ENCODE assay signal across 8 cellular contexts in genomic region chr10:102502337-102503151, GRCh38. TPM values are rescaled to one million over a fixed set of nuclear protein-coding genes. Genes with fewer than 3 reads are reported as not detected.
DNase-seq lines count a peak whose midpoint lies in the region; ATAC-seq, FAIRE-seq and TF ChIP-seq lines count a peak whose summit lies in the region.

Gene ACTR1A, minus strand, starts transcription at chr10:102502712. Its CDS starts 65 bp downstream, at chr10:102502647.

- H3K27me3 ChIP-seq in Loucy (ENCODE audit: insufficient read depth, low read length, poor library complexity, severe bottlenecking) (no peaks in the 10 kb centered on the region), RWPE2 (ENCODE audit: insufficient read depth, poor library complexity, severe bottlenecking) (no peaks in the 10 kb centered on the region)
- no peaks in the 10 kb centered on the region for H3K27me3 ChIP-seq in naive thymus-derived CD4-positive, alpha-beta T cell (ENCODE audit: control insufficient read depth in 2 of 2, insufficient read depth in 2 of 2, low read length in 2 of 2)

- H3K9me2 ChIP-seq in Loucy (replicated peaks; ENCODE audit: low read depth, low read length), result no peaks in the 10 kb centered on the region

- POLR2A ChIA-PET in naive thymus-derived CD4-positive, alpha-beta T cell (lab: Charles Lee), result interaction anchor here (0.6 to 2.2 kb wide), 14 partner anchors 9 to 914 kb away, joined by 3 to 18 read pairs (median 4); partner anchors contain the start of genes BORCS7, C10orf95, CUEDC2 and DPCD

- no peaks in the 10 kb centered on the region for H3K9me3 ChIP-seq in Loucy (ENCODE audit: insufficient read depth, low read depth, low read length)
- H3K9me3 ChIP-seq in RWPE2 (ENCODE audit: severe bottlenecking), result no peaks in the 10 kb centered on the region
- no peaks in the 10 kb centered on the region for H3K9me3 ChIP-seq in naive thymus-derived CD4-positive, alpha-beta T cell (ENCODE audit: control insufficient read depth in 2 of 3, low read length in 3 of 3)

- H3K4me3 ChIP-seq in Loucy (ENCODE audit: low read length, poor library complexity, severe bottlenecking) (peak within 1 kb of the TSS; percentile 90), RWPE2 (ENCODE audit: severe bottlenecking) (peak within 1 kb of the TSS; percentile 70), fibroblast of mammary gland (ENCODE audit: control insufficient read depth, low read depth, low read length) (peak within 1 kb of the TSS; percentile 99)
- H3K4me3 ChIP-seq in naive thymus-derived CD4-positive, alpha-beta T cell (ENCODE audit: low read length), result peak within 1 kb of the TSS; percentile 92

- CTCF ChIA-PET in naive thymus-derived CD4-positive, alpha-beta T cell (lab: Charles Lee), result interaction anchor here (0.7 to 2.1 kb wide), 6 partner anchors 37 to 333 kb away, joined by 3 to 11 read pairs (median 3); partner anchors contain the start of gene CUEDC2

- peak; percentile 100 for DNase-seq in ELF-1 (ENCODE audit: low read depth, low spot score)
- DNase-seq in H54 (ENCODE audit: insufficient read length, low spot score), result peak; percentile 86
- DNase-seq in RWPE2 (ENCODE audit: low spot score), result peak; percentile 96
- peak; percentile 94 for DNase-seq in activated T-helper 2 cell treated with anti-CD3 and anti-CD28 coated beads, Interferon-gamma antibody, Interleukin-2, Interleukin-4, amounts not matched to agents 10 μg/mL and 5 μg/mL and 100 μg/mL, durations not matched to agents 14 hours and 24 hours and 36 hours (ENCODE audit: low spot score)
- DNase-seq in fibroblast of mammary gland (ENCODE audit: low read depth), result peak; percentile 100
- DNase-seq in naive thymus-derived CD4-positive, alpha-beta T cell, result peak; percentile 94 to 100 (median 97)
- DNase-seq in stimulated activated naive B cell treated with anti-CD40 and anti-IgM and Interleukin-4, amounts not matched to agents 10 μg/mL and 1 μg/mL and 100 μg/mL, for 72 hours, result peak; percentile 92

- no peaks in the 10 kb centered on the region for H3K9me3 Mint-ChIP-seq in activated T-helper 2 cell treated with anti-CD3 and anti-CD28 coated beads, Interferon-gamma antibody, Interleukin-2, Interleukin-4, amounts not matched to agents 10 μg/mL and 5 μg/mL and 100 μg/mL, durations not matched to agents 14 hours and 24 hours and 36 hours
- no peaks in the 10 kb centered on the region for H3K9me3 Mint-ChIP-seq in naive thymus-derived CD4-positive, alpha-beta T cell
- no peaks in the 10 kb centered on the region for H3K9me3 Mint-ChIP-seq in stimulated activated naive B cell treated with anti-CD40 and anti-IgM and Interleukin-4, amounts not matched to agents 10 μg/mL and 1 μg/mL and 100 μg/mL, for 72 hours

- peaks cover 22% of the 10 kb centered on the region for H3K4me1 Mint-ChIP-seq in activated T-helper 2 cell treated with anti-CD3 and anti-CD28 coated beads, Interferon-gamma antibody, Interleukin-2, Interleukin-4, amounts not matched to agents 10 μg/mL and 5 μg/mL and 100 μg/mL, durations not matched to agents 14 hours and 24 hours and 36 hours (ENCODE audit: low read depth)
- H3K4me1 Mint-ChIP-seq in naive thymus-derived CD4-positive, alpha-beta T cell, result peaks cover 27 to 54% (median 41%) of the 10 kb centered on the region in 7 donors
- peaks cover 15 to 40% of the 10 kb centered on the region in 2 donors for H3K4me1 Mint-ChIP-seq in stimulated activated naive B cell treated with anti-CD40 and anti-IgM and Interleukin-4, amounts not matched to agents 10 μg/mL and 1 μg/mL and 100 μg/mL, for 72 hours

- H3K36me3 ChIP-seq in Loucy (ENCODE audit: insufficient read depth, low read length) (no peaks in the 10 kb centered on the region), RWPE2 (ENCODE audit: low read depth) (no peaks in the 10 kb centered on the region; the same call in 1 of the 2 replicates)
- H3K36me3 ChIP-seq in naive thymus-derived CD4-positive, alpha-beta T cell (ENCODE audit: control insufficient read depth in 2 of 3, insufficient read depth in 3 of 3, low read length in 3 of 3), result peaks cover 0 to 4% (median 0%) of the 10 kb centered on the region in 3 experiments

- peak within 1 kb of the TSS; percentile 48 for H3K27ac ChIP-seq in RWPE2 (ENCODE audit: poor library complexity, severe bottlenecking)
- H3K27ac ChIP-seq in naive thymus-derived CD4-positive, alpha-beta T cell (ENCODE audit: low read depth, low read length), result peak within 1 kb of the TSS; percentile 88

- TF ChIP-seq CTCF in Loucy (conservative IDR thresholded peaks at IDR 0.05; ENCODE audit: low read length) (no peak), RWPE2 (IDR thresholded peaks at IDR 0.05; ENCODE audit: poor library complexity, severe bottlenecking) (no peak), fibroblast of mammary gland (conservative IDR thresholded peaks at IDR 0.05; ENCODE audit: control insufficient read depth, insufficient read depth, low read depth, low read length) (no peak)

- H3K4me3 Mint-ChIP-seq in activated T-helper 2 cell treated with anti-CD3 and anti-CD28 coated beads, Interferon-gamma antibody, Interleukin-2, Interleukin-4, amounts not matched to agents 10 μg/mL and 5 μg/mL and 100 μg/mL, durations not matched to agents 14 hours and 24 hours and 36 hours (ENCODE audit: low read depth), result no peak within 1 kb of the TSS
- H3K4me3 Mint-ChIP-seq in naive thymus-derived CD4-positive, alpha-beta T cell, result no peak within 1 kb of the TSS
- no peak within 1 kb of the TSS for H3K4me3 Mint-ChIP-seq in stimulated activated naive B cell treated with anti-CD40 and anti-IgM and Interleukin-4, amounts not matched to agents 10 μg/mL and 1 μg/mL and 100 μg/mL, for 72 hours

- no peaks in the 10 kb centered on the region for H3F3A ChIP-seq in Loucy (ENCODE audit: low read depth)

- peak; percentile 74 for TF ChIP-seq POLR2A in H54 (IDR thresholded peaks at IDR 0.05; ENCODE audit: low read depth, low read length)

- peak within 1 kb of the TSS; percentile 98 for H3K4me2 ChIP-seq in Loucy (ENCODE audit: low read depth, low read length, poor library complexity, severe bottlenecking)

- ATAC-seq in RWPE2 (ENCODE audit: low read depth), result peak; percentile 82
- ATAC-seq in naive thymus-derived CD4-positive, alpha-beta T cell, result peak; percentile 66
- peak; percentile 66 to 68 for ATAC-seq in stimulated activated naive B cell treated with anti-CD40 and anti-IgM and Interleukin-4, amounts not matched to agents 10 μg/mL and 1 μg/mL and 100 μg/mL, for 72 hours (replicated peaks)

- H3K36me3 Mint-ChIP-seq in activated T-helper 2 cell treated with anti-CD3 and anti-CD28 coated beads, Interferon-gamma antibody, Interleukin-2, Interleukin-4, amounts not matched to agents 10 μg/mL and 5 μg/mL and 100 μg/mL, durations not matched to agents 14 hours and 24 hours and 36 hours (ENCODE audit: low read depth), result peaks cover 21% of the 10 kb centered on the region
- peaks cover 0 to 1% (median 0%) of the 10 kb centered on the region in 5 donors for H3K36me3 Mint-ChIP-seq in naive thymus-derived CD4-positive, alpha-beta T cell
- peaks cover 6 to 8% of the 10 kb centered on the region in 2 donors for H3K36me3 Mint-ChIP-seq in stimulated activated naive B cell treated with anti-CD40 and anti-IgM and Interleukin-4, amounts not matched to agents 10 μg/mL and 1 μg/mL and 100 μg/mL, for 72 hours

- peak within 1 kb of the TSS; percentile 84 for H3K9ac ChIP-seq in Loucy (ENCODE audit: low read depth, low read length, poor library complexity, severe bottlenecking)

- intact Hi-C loops in activated T-helper 2 cell treated with anti-CD3 and anti-CD28 coated beads, Interferon-gamma antibody, Interleukin-2, Interleukin-4, amounts not matched to agents 10 μg/mL and 5 μg/mL and 100 μg/mL, durations not matched to agents 14 hours and 24 hours and 36 hours (cut with micrococcal nuclease), result loop anchor here (1.0 to 2.0 kb wide), 16 partner anchors 42 to 446 kb away; partner anchors contain the start of genes ARL3, ARMH3, BORCS7 and CUEDC2
- intact Hi-C loops in naive thymus-derived CD4-positive, alpha-beta T cell (cut with micrococcal nuclease), result loop anchor here (1.0 to 10.0 kb wide), 38 partner anchors 23 to 1730 kb away; partner anchors contain the start of genes ARL3 (in 2 of the 2), ARMH3 (in 2 of the 2), CNNM2 (in 2 of the 2) and CUEDC2 (in 2 of the 2)

- peaks cover 76% of the 10 kb centered on the region for H3K79me2 ChIP-seq in Loucy (ENCODE audit: insufficient read depth, low read length)

- FAIRE-seq in H54 (lab: Jason Lieb, UNC), result peak; percentile 90

- no peak within 1 kb of the TSS for H3K27ac Mint-ChIP-seq in activated T-helper 2 cell treated with anti-CD3 and anti-CD28 coated beads, Interferon-gamma antibody, Interleukin-2, Interleukin-4, amounts not matched to agents 10 μg/mL and 5 μg/mL and 100 μg/mL, durations not matched to agents 14 hours and 24 hours and 36 hours
- peak within 1 kb of the TSS in 1 of 9 donors; percentile 90 for H3K27ac Mint-ChIP-seq in naive thymus-derived CD4-positive, alpha-beta T cell
- H3K27ac Mint-ChIP-seq in stimulated activated naive B cell treated with anti-CD40 and anti-IgM and Interleukin-4, amounts not matched to agents 10 μg/mL and 1 μg/mL and 100 μg/mL, for 72 hours, result no peak within 1 kb of the TSS

- no peaks in the 10 kb centered on the region for H3K27me3 Mint-ChIP-seq in activated T-helper 2 cell treated with anti-CD3 and anti-CD28 coated beads, Interferon-gamma antibody, Interleukin-2, Interleukin-4, amounts not matched to agents 10 μg/mL and 5 μg/mL and 100 μg/mL, durations not matched to agents 14 hours and 24 hours and 36 hours (ENCODE audit: low read depth)
- H3K27me3 Mint-ChIP-seq in naive thymus-derived CD4-positive, alpha-beta T cell, result no peaks in the 10 kb centered on the region
- no peaks in the 10 kb centered on the region for H3K27me3 Mint-ChIP-seq in stimulated activated naive B cell treated with anti-CD40 and anti-IgM and Interleukin-4, amounts not matched to agents 10 μg/mL and 1 μg/mL and 100 μg/mL, for 72 hours

- H4K20me1 ChIP-seq in Loucy (ENCODE audit: insufficient read depth, low read length, poor library complexity, severe bottlenecking), result peaks cover 60% of the 10 kb centered on the region

- peak within 1 kb of the TSS; percentile 94 for H2AFZ ChIP-seq in Loucy (ENCODE audit: low read length)

- H3K4me1 ChIP-seq in Loucy (ENCODE audit: insufficient read depth, low read length, poor library complexity, severe bottlenecking) (peaks cover 61% of the 10 kb centered on the region), RWPE2 (ENCODE audit: insufficient read depth, poor library complexity, severe bottlenecking) (peaks cover 7% of the 10 kb centered on the region)
- H3K4me1 ChIP-seq in naive thymus-derived CD4-positive, alpha-beta T cell (ENCODE audit: control insufficient read depth in 2 of 2, insufficient read depth in 2 of 2, low read length in 2 of 2), result peaks cover 19 to 29% of the 10 kb centered on the region in 2 donors

RNA-seq across cellular contexts. Expression of gene ACTR1A, which starts in this region (rescaled TPM):
- 66.9 and 69.7 TPM in 2 replicates for total RNA-seq in activated T-helper 2 cell treated with anti-CD3 and anti-CD28 coated beads, Interferon-gamma antibody, Interleukin-2, Interleukin-4, amounts not matched to agents 10 μg/mL and 5 μg/mL and 100 μg/mL, durations not matched to agents 14 hours and 24 hours and 36 hours
- total RNA-seq in naive thymus-derived CD4-positive, alpha-beta T cell, result 10 to 100 TPM; 47.5 to 69.4 (median 58.9) TPM
- 10 to 100 TPM; 49.8 to 66.0 TPM for polyA plus RNA-seq in naive thymus-derived CD4-positive, alpha-beta T cell

Comparison
In these comparisons a context has a peak if more than half of its experiments do, and no peak if none do; other contexts are left out.
1. Peak in every context shown above with its lines: DNase-seq, ATAC-seq, H3K4me3 ChIP-seq and H3K27ac ChIP-seq.